ENCODE assay signal across 26 cellular contexts in the genomic region with DNA sequence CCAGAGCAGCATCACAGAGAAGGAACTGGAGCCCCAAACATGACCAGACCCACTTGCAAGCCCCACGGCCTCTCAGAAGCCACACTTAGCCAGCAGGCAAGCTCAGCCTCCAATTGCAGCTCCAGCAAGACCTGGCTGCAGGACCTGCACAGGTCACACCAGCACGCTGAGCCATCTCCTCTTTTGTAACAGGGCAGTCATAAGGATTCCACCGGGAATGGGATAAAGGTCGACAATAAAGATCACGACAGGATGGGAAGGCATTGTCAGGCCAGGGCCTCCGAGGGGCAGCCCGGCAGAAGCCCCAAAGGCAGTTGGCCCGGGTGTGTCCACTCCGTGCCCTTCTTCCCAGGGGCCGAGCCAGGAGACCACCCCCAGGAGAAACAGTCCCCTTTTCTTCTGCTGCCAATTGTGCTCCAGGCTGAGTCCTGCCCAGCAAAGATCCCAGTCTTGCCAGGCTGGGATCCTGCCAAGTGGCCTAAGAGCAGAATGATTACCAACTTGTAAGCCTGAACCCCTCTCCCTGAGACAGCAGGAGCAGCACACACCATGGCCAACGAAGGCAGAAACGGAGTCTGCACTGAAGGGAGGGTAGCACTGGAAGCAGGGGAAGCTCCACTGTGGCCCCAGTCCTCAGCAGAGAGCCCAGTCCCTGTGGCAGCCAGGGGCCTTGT. TPM values are rescaled to one million over a fixed set of nuclear protein-coding genes. Genes with fewer than 3 reads are reported as not detected.
DNase-seq lines count a peak whose midpoint lies in the region; ATAC-seq and TF ChIP-seq lines count a peak whose summit lies in the region.
"Had no signal": no experiment of that assay in that cellular context is flagged by ENCODE, and none has a peak within 500 bp of the region (broad histone marks: within the 10 kb centered on the region; RNA-seq: fewer than 3 reads in every experiment).

No MANE protein-coding gene starts in this region.

- H3K36me3 ChIP-seq in left ventricle myocardium inferior (peaks cover 18% of the 10 kb centered on the region), Peyer's patch (peaks cover 0 to 46% (median 0%) of the 10 kb centered on the region in 3 donors), spleen (peaks cover 0 to 66% (median 26%) of the 10 kb centered on the region in 6 donors)
- H3K36me3 ChIP-seq: MG63, prostate gland had no signal

- TF ChIP-seq POLR2A in Peyer's patch (IDR thresholded peaks at IDR 0.05) (no peak), spleen (IDR thresholded peaks at IDR 0.05) (no peak)

- H3K9me3 ChIP-seq in left ventricle myocardium inferior (replicated peaks) (no peaks in the 10 kb centered on the region), Peyer's patch (no peaks in the 10 kb centered on the region), spleen (no peaks in the 10 kb centered on the region)
- H3K9me3 ChIP-seq: MG63, prostate gland, thoracic aorta had no signal

- no peak overlapping the region for H3K27ac ChIP-seq in left ventricle myocardium inferior (replicated peaks)
- peak overlapping the region in 3 of 4 donors; percentile 32 to 83 (median 74) for H3K27ac ChIP-seq in Peyer's patch
- H3K27ac ChIP-seq in spleen, result no peak overlapping the region
- H3K27ac ChIP-seq: prostate gland, thoracic aorta had no signal

- H3K4me1 ChIP-seq in left ventricle myocardium inferior, result peaks cover 32% of the 10 kb centered on the region
- H3K4me1 ChIP-seq in Peyer's patch, result no peaks in the 10 kb centered on the region
- H3K4me1 ChIP-seq in spleen, result peaks cover 0 to 15% (median 5%) of the 10 kb centered on the region in 6 donors
- H3K4me1 ChIP-seq: prostate gland had no signal

- H3K4me3 Mint-ChIP-seq in type B pancreatic cell, result no peak overlapping the region
- H3K4me3 Mint-ChIP-seq in activated CD4-positive, alpha-beta T cell treated with anti-CD3 and anti-CD28 coated beads for 36 hours, result no peak overlapping the region
- H3K4me3 Mint-ChIP-seq: activated CD4-positive, alpha-beta memory T cell treated with anti-CD3 and anti-CD28 coated beads for 36 hours; activated naive CD8-positive, alpha-beta T cell treated with anti-CD3 and anti-CD28 coated beads, Interleukin-2, amount 10 ng/mL, durations not matched to agents 7 days and 5 days; brain; neural crest cell; stimulated activated naive B cell treated with anti-CD40 and anti-IgM and Interleukin-4, amounts not matched to agents 10 μg/mL and 1 μg/mL and 100 μg/mL, for 72 hours had no signal

- no peaks in the 10 kb centered on the region for H3K27me3 ChIP-seq in left ventricle myocardium inferior (ENCODE audit: low read depth)
- no peaks in the 10 kb centered on the region for H3K27me3 ChIP-seq in Peyer's patch
- H3K27me3 ChIP-seq in spleen (replicated peaks in 1 of 7), result no peaks in the 10 kb centered on the region
- H3K27me3 ChIP-seq: MG63 had no signal

- POLR2A ChIA-PET in activated CD4-positive, alpha-beta T cell treated with anti-CD3 and anti-CD28 coated beads for 36 hours (lab: Charles Lee), result no interaction called here

- CTCF ChIA-PET in activated CD4-positive, alpha-beta T cell treated with anti-CD3 and anti-CD28 coated beads for 36 hours (lab: Charles Lee), result interaction anchor here (0.7 kb wide), 1 partner anchor 63 kb away, joined by 3 read pairs; no protein-coding TSS in a partner anchor

- TF ChIP-seq CTCF in left ventricle myocardium inferior (IDR thresholded peaks at IDR 0.05; ENCODE audit: borderline replicate concordance), result no peak
- TF ChIP-seq CTCF in Peyer's patch (IDR thresholded peaks at IDR 0.05), result no peak
- TF ChIP-seq CTCF in fibroblast of pulmonary artery (IDR thresholded peaks at IDR 0.05; ENCODE audit: low read length, missing control alignments), result no peak
- TF ChIP-seq CTCF in type B pancreatic cell (conservative IDR thresholded peaks at IDR 0.05), result no peak
- no peak for TF ChIP-seq CTCF in spleen (IDR thresholded peaks at IDR 0.05 in 8 of 11, conservative IDR thresholded peaks at IDR 0.05 in 3 of 11)

- DNase-seq in Right ventricle myocardium superior (no peak), left ventricle myocardium inferior (no peak), Peyer's patch (peak in 1 of 3 donors; percentile 64), fibroblast of pulmonary artery (ENCODE audit: low read depth) (peak; percentile 71), type B pancreatic cell (ENCODE audit: extremely low spot score, unreplicated experiment) (no peak), spleen (no peak)
- DNase-seq in activated CD4-positive, alpha-beta T cell treated with anti-CD3 and anti-CD28 coated beads for 36 hours, result no peak
- DNase-seq: 8988T; activated CD4-positive, alpha-beta memory T cell treated with anti-CD3 and anti-CD28 coated beads for 36 hours; activated naive CD8-positive, alpha-beta T cell treated with anti-CD3 and anti-CD28 coated beads, Interleukin-2, amount 10 ng/mL, durations not matched to agents 7 days and 5 days; effector CD4-positive, alpha-beta T cell; glutamatergic neuron; GOT3; IMR-90; MG63; NCI-H2107; NCI-H446 treated with DMSO at 0.1 percent for 48 hours; NK-92 treated with Interleukin-12 subunit alpha and Interleukin-12 subunit beta, amount 100 ng/mL, for 24 hours; stimulated activated CD4-positive, alpha-beta T cell treated with anti-CD3 and anti-CD28 coated beads, Interleukin-2, amount 100 ng/mL, for 24 hours; stimulated activated naive B cell treated with anti-CD40 and anti-IgM and Interleukin-4, amounts not matched to agents 10 μg/mL and 1 μg/mL and 100 μg/mL, for 72 hours had no signal

- intact Hi-C loops in Right ventricle myocardium superior (cut with DNase I) (no loop called here), left ventricle myocardium inferior (cut with micrococcal nuclease) (no loop called here), spleen (cut with DNase I; ENCODE audit: low total_unique reads) (no loop called here)
- intact Hi-C loops in activated CD4-positive, alpha-beta T cell treated with anti-CD3 and anti-CD28 coated beads for 36 hours (cut with DNase I, micrococcal nuclease), result no loop called here

- H3K27me3 Mint-ChIP-seq in type B pancreatic cell, result no peaks in the 10 kb centered on the region
- H3K27me3 Mint-ChIP-seq in activated CD4-positive, alpha-beta T cell treated with anti-CD3 and anti-CD28 coated beads for 36 hours, result no peaks in the 10 kb centered on the region
- H3K27me3 Mint-ChIP-seq: activated CD4-positive, alpha-beta memory T cell treated with anti-CD3 and anti-CD28 coated beads for 36 hours; activated naive CD8-positive, alpha-beta T cell treated with anti-CD3 and anti-CD28 coated beads, Interleukin-2, amount 10 ng/mL, durations not matched to agents 7 days and 5 days; brain; stimulated activated naive B cell treated with anti-CD40 and anti-IgM and Interleukin-4, amounts not matched to agents 10 μg/mL and 1 μg/mL and 100 μg/mL, for 72 hours had no signal

- ATAC-seq in Right ventricle myocardium superior (ENCODE audit: poor library complexity) (peak; percentile 22), GM21576 (IDR thresholded peaks at IDR 0.05; ENCODE audit: unreplicated experiment) (no peak)
- no peak for ATAC-seq in activated CD4-positive, alpha-beta T cell treated with anti-CD3 and anti-CD28 coated beads for 36 hours
- ATAC-seq: SK-N-SH treated with all-trans-retinoic acid at 6 μM for 48 hours; stimulated activated naive B cell treated with anti-CD40 and anti-IgM and Interleukin-4, amounts not matched to agents 10 μg/mL and 1 μg/mL and 100 μg/mL, for 72 hours had no signal

- H3K4me3 ChIP-seq in left ventricle myocardium inferior (no peak overlapping the region), Peyer's patch (no peak overlapping the region), fibroblast of pulmonary artery (replicated peaks; ENCODE audit: low read depth, low read length) (no peak overlapping the region), spleen (no peak overlapping the region)
- H3K4me3 ChIP-seq: MG63, prostate gland, thoracic aorta had no signal

- peaks cover 22% of the 10 kb centered on the region for H3K4me1 Mint-ChIP-seq in type B pancreatic cell (ENCODE audit: unreplicated experiment)
- H3K4me1 Mint-ChIP-seq in activated CD4-positive, alpha-beta T cell treated with anti-CD3 and anti-CD28 coated beads for 36 hours, result no peaks in the 10 kb centered on the region

- H3K9me3 Mint-ChIP-seq in type B pancreatic cell, result peaks cover 5% of the 10 kb centered on the region
- H3K9me3 Mint-ChIP-seq in activated CD4-positive, alpha-beta T cell treated with anti-CD3 and anti-CD28 coated beads for 36 hours (ENCODE audit: low read depth), result no peaks in the 10 kb centered on the region
- H3K9me3 Mint-ChIP-seq: activated CD4-positive, alpha-beta memory T cell treated with anti-CD3 and anti-CD28 coated beads for 36 hours; brain; neural crest cell; stimulated activated naive B cell treated with anti-CD40 and anti-IgM and Interleukin-4, amounts not matched to agents 10 μg/mL and 1 μg/mL and 100 μg/mL, for 72 hours had no signal

- H3K27ac Mint-ChIP-seq in type B pancreatic cell, result peak overlapping the region; percentile 99
- no peak overlapping the region for H3K27ac Mint-ChIP-seq in activated CD4-positive, alpha-beta T cell treated with anti-CD3 and anti-CD28 coated beads for 36 hours
- H3K27ac Mint-ChIP-seq: activated CD4-positive, alpha-beta memory T cell treated with anti-CD3 and anti-CD28 coated beads for 36 hours; activated naive CD8-positive, alpha-beta T cell treated with anti-CD3 and anti-CD28 coated beads, Interleukin-2, amount 10 ng/mL, durations not matched to agents 7 days and 5 days; brain; stimulated activated naive B cell treated with anti-CD40 and anti-IgM and Interleukin-4, amounts not matched to agents 10 μg/mL and 1 μg/mL and 100 μg/mL, for 72 hours had no signal

- H3K36me3 Mint-ChIP-seq in type B pancreatic cell, result peaks cover 5% of the 10 kb centered on the region
- peaks cover 5% of the 10 kb centered on the region for H3K36me3 Mint-ChIP-seq in activated CD4-positive, alpha-beta T cell treated with anti-CD3 and anti-CD28 coated beads for 36 hours (ENCODE audit: low read depth)
- H3K36me3 Mint-ChIP-seq: brain had no signal

- WGBS in spleen, 5 donors, result 91 to 96% (median 92%) methylated on average over 12 of the region's 12 CpGs

RNA-seq across cellular contexts. Expression of gene PEPD, which starts 12.5 kb away (rescaled TPM):
- total RNA-seq in Right ventricle myocardium superior (29.6 TPM), left ventricle myocardium inferior (30.0 TPM), Peyer's patch (1,000 to 10,000 TPM in 1 of 4 donors, 100 to 1,000 TPM in 3; 116 to 1,166 (median 748) TPM), type B pancreatic cell (ENCODE audit: low replicate concordance) (84.7 and 139 TPM in 2 replicates), spleen (10 to 100 TPM; 54.8 to 98.3 (median 70.7) TPM)
- polyA plus RNA-seq in spleen, result 10 to 100 TPM; 38.4 to 72.2 (median 62.0) TPM
- total RNA-seq in activated CD4-positive, alpha-beta T cell treated with anti-CD3 and anti-CD28 coated beads for 36 hours, result 10 to 100 TPM; 26.9 to 37.4 TPM

Comparison
In these comparisons a context has a peak if more than half of its experiments do, and no peak if none do; other contexts are left out.
1. H3K27ac ChIP-seq: peak in Peyer's patch (3 of 4); none in left ventricle myocardium inferior (single experiment) and spleen (0 of 8).